Comparison of ENCODE assay signal across 8 cellular contexts in the genomic region with DNA sequence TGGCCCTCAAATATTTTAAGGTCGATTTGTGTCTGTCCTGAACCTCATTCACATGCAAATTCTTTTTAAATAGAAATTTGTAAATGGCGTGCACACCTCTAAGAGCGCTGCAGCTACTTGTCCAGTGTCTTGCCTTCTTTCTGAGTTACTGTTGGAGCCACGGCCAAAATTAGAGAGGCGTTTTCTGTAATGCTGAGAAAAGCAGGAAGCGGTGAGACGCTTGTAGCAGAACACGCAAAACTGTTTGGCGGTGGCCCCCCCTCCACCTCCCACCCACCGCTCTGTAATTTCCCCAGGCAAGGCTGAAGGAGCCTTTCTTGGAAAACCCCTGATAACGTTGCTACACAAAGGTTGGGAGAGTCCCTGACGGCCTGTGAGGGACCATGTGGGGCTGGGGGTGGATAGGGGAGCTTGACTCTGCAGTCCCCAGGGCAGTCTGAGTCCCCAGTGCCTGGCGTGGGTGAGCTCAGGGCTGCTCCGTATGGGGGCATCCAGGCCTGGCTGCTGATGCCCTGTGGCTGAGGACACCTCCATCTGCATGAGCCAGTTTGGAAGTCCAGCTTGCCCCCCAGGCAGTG.
A peak's percentile ranks its signal among the peaks of the same experiment; 100 is the strongest.
DNase-seq lines count a peak whose midpoint lies in the region; ATAC-seq and TF ChIP-seq lines count a peak whose summit lies in the region.

No MANE protein-coding gene starts in this region.

- H3K36me3 ChIP-seq in sigmoid colon = no peaks in the 10 kb centered on the region
- H3K36me3 ChIP-seq in ascending aorta = no peaks in the 10 kb centered on the region

- H3K27me3 Mint-ChIP-seq in activated T-helper 1 cell treated with anti-CD3 and anti-CD28 coated beads, Interleukin-12 subunit alpha, Interleukin-12 subunit beta, Interleukin-2, Interleukin-4 antibody, amounts not matched to agents 30 ng/mL and 10 ng/mL and 1 ng/mL, durations not matched to agents 14 hours and 24 hours and 36 hours (ENCODE audit: insufficient read depth) = no peaks in the 10 kb centered on the region

- H3K4me1 ChIP-seq in sigmoid colon (no peaks in the 10 kb centered on the region), ascending aorta (no peaks in the 10 kb centered on the region)

- intact Hi-C loops in activated T-helper 1 cell treated with anti-CD3 and anti-CD28 coated beads, Interleukin-12 subunit alpha, Interleukin-12 subunit beta, Interleukin-2, Interleukin-4 antibody, amounts not matched to agents 30 ng/mL and 10 ng/mL and 1 ng/mL, durations not matched to agents 14 hours and 24 hours and 36 hours (cut with micrococcal nuclease) = loop anchor here (1.0 to 5.0 kb wide), 13 partner anchors 9 to 401 kb away; partner anchors contain the start of genes CKS2 and GADD45G
- intact Hi-C loops in sigmoid colon (cut with DNase I) (no loop called here), lower leg skin (cut with DNase I; ENCODE audit: low total_unique reads) (no loop called here), ascending aorta (cut with DNase I) (no loop called here)

- peaks cover 33% of the 10 kb centered on the region for H3K36me3 Mint-ChIP-seq in activated T-helper 1 cell treated with anti-CD3 and anti-CD28 coated beads, Interleukin-12 subunit alpha, Interleukin-12 subunit beta, Interleukin-2, Interleukin-4 antibody, amounts not matched to agents 30 ng/mL and 10 ng/mL and 1 ng/mL, durations not matched to agents 14 hours and 24 hours and 36 hours (ENCODE audit: low read depth)

- H3K4me3 ChIP-seq in sigmoid colon (no peak overlapping the region), lower leg skin (ENCODE audit: low read depth, poor library complexity, severe bottlenecking) (no peak overlapping the region), ascending aorta (no peak overlapping the region)

- TF ChIP-seq CTCF in sigmoid colon (IDR thresholded peaks at IDR 0.05) (no peak), lower leg skin (IDR thresholded peaks at IDR 0.05) (no peak), ascending aorta (IDR thresholded peaks at IDR 0.05) (no peak)

- peak; percentile 82 for DNase-seq in activated T-helper 1 cell treated with anti-CD3 and anti-CD28 coated beads, Interleukin-12 subunit alpha, Interleukin-12 subunit beta, Interleukin-2, Interleukin-4 antibody, amounts not matched to agents 30 ng/mL and 10 ng/mL and 1 ng/mL, durations not matched to agents 14 hours and 24 hours and 36 hours (ENCODE audit: low spot score)
- peak; percentile 49 to 74 for DNase-seq in stimulated activated CD4-positive, alpha-beta T cell treated with anti-CD3 and anti-CD28 coated beads, Interleukin-4, amount 100 ng/mL, for 48 hours (ENCODE audit: low read depth in 2 of 2)
- DNase-seq in NCI-H510A treated with DMSO at 0.1 percent for 48 hours (lab: John Stamatoyannopoulos, UW) (no peak), sigmoid colon (no peak), lower leg skin (ENCODE audit: low spot score in 2 of 2) (no peak), ascending aorta (ENCODE audit: low spot score in 2 of 2) (no peak)

- whole genome bisulfite sequencing in sigmoid colon, 2 donors = 41 to 75% methylated on average over 14 of the region's 14 CpGs
- 36 to 55% methylated on average over 14 of the region's 14 CpGs for WGBS in lower leg skin, 2 donors

- H3K27me3 ChIP-seq in sigmoid colon (no peaks in the 10 kb centered on the region), ascending aorta (no peaks in the 10 kb centered on the region)

- H3K27ac Mint-ChIP-seq in activated T-helper 1 cell treated with anti-CD3 and anti-CD28 coated beads, Interleukin-12 subunit alpha, Interleukin-12 subunit beta, Interleukin-2, Interleukin-4 antibody, amounts not matched to agents 30 ng/mL and 10 ng/mL and 1 ng/mL, durations not matched to agents 14 hours and 24 hours and 36 hours = peak overlapping the region; percentile 97

- no peaks in the 10 kb centered on the region for H3K9me3 ChIP-seq in sigmoid colon
- no peaks in the 10 kb centered on the region for H3K9me3 ChIP-seq in ascending aorta

- ATAC-seq in GM19467 (IDR thresholded peaks at IDR 0.05; ENCODE audit: unreplicated experiment) (peak; percentile 65), HG03457 (IDR thresholded peaks at IDR 0.05; ENCODE audit: unreplicated experiment) (peak; percentile 59)

- H3K9me3 Mint-ChIP-seq in activated T-helper 1 cell treated with anti-CD3 and anti-CD28 coated beads, Interleukin-12 subunit alpha, Interleukin-12 subunit beta, Interleukin-2, Interleukin-4 antibody, amounts not matched to agents 30 ng/mL and 10 ng/mL and 1 ng/mL, durations not matched to agents 14 hours and 24 hours and 36 hours = no peaks in the 10 kb centered on the region

- peaks cover 98% of the 10 kb centered on the region for H3K4me1 Mint-ChIP-seq in activated T-helper 1 cell treated with anti-CD3 and anti-CD28 coated beads, Interleukin-12 subunit alpha, Interleukin-12 subunit beta, Interleukin-2, Interleukin-4 antibody, amounts not matched to agents 30 ng/mL and 10 ng/mL and 1 ng/mL, durations not matched to agents 14 hours and 24 hours and 36 hours (ENCODE audit: low read depth)

- H3K4me3 Mint-ChIP-seq in activated T-helper 1 cell treated with anti-CD3 and anti-CD28 coated beads, Interleukin-12 subunit alpha, Interleukin-12 subunit beta, Interleukin-2, Interleukin-4 antibody, amounts not matched to agents 30 ng/mL and 10 ng/mL and 1 ng/mL, durations not matched to agents 14 hours and 24 hours and 36 hours = peak overlapping the region; percentile 92

- no peak for TF ChIP-seq EP300 in sigmoid colon (IDR thresholded peaks at IDR 0.05)

- H3K27ac ChIP-seq in sigmoid colon (no peak overlapping the region), ascending aorta (no peak overlapping the region)

- no peak for TF ChIP-seq POLR2A in sigmoid colon (IDR thresholded peaks at IDR 0.05)
- TF ChIP-seq POLR2A in lower leg skin (IDR thresholded peaks at IDR 0.05) = no peak

Comparison
In these comparisons a context has a peak if more than half of its experiments do, and no peak if none do; other contexts are left out.
1. DNase-seq: peak in activated T-helper 1 cell treated with anti-CD3 and anti-CD28 coated beads, Interleukin-12 subunit alpha, Interleukin-12 subunit beta, Interleukin-2, Interleukin-4 antibody, amounts not matched to agents 30 ng/mL and 10 ng/mL and 1 ng/mL, durations not matched to agents 14 hours and 24 hours and 36 hours (single experiment) and stimulated activated CD4-positive, alpha-beta T cell treated with anti-CD3 and anti-CD28 coated beads, Interleukin-4, amount 100 ng/mL, for 48 hours (2 of 2); none in NCI-H510A treated with DMSO at 0.1 percent for 48 hours (single experiment), sigmoid colon (single experiment), lower leg skin (0 of 2) and ascending aorta (0 of 2).